In genomic region chr10:23439452-23439919, GRCh38 we compare ENCODE assay signal across 3 cellular contexts.
TF ChIP-seq lines count a peak whose summit lies in the region.

No MANE protein-coding gene starts in this region.

TF ChIP-seq in SK-N-SH, 30 proteins besides CTCF, POLR2A, EP300 and RAD21:
- no peak for TF ChIP-seq REST (IDR thresholded peaks at IDR 0.05; ENCODE audit: low read depth, low read length)
- TF ChIP-seq RFX5 (IDR thresholded peaks at IDR 0.05; ENCODE audit: low read length): no peak
- TF ChIP-seq CHD2 (IDR thresholded peaks at IDR 0.05; ENCODE audit: low read length, partially characterized antibody): no peak
- no peak for TF ChIP-seq GATA2 (CRISPR knock-in tag; IDR thresholded peaks at IDR 0.05)
- TF ChIP-seq FOXJ3 (CRISPR knock-in tag; IDR thresholded peaks at IDR 0.05): no peak
- TF ChIP-seq SMC3 (IDR thresholded peaks at IDR 0.05; ENCODE audit: low read depth, low read length): no peak

TF ChIP-seq in SK-N-SH treated with all-trans-retinoic acid at 6 μM for 48 hours, 23 proteins besides CTCF, POLR2A, EP300 and RAD21 (continued from another document):
- TF ChIP-seq, protein P1, sequence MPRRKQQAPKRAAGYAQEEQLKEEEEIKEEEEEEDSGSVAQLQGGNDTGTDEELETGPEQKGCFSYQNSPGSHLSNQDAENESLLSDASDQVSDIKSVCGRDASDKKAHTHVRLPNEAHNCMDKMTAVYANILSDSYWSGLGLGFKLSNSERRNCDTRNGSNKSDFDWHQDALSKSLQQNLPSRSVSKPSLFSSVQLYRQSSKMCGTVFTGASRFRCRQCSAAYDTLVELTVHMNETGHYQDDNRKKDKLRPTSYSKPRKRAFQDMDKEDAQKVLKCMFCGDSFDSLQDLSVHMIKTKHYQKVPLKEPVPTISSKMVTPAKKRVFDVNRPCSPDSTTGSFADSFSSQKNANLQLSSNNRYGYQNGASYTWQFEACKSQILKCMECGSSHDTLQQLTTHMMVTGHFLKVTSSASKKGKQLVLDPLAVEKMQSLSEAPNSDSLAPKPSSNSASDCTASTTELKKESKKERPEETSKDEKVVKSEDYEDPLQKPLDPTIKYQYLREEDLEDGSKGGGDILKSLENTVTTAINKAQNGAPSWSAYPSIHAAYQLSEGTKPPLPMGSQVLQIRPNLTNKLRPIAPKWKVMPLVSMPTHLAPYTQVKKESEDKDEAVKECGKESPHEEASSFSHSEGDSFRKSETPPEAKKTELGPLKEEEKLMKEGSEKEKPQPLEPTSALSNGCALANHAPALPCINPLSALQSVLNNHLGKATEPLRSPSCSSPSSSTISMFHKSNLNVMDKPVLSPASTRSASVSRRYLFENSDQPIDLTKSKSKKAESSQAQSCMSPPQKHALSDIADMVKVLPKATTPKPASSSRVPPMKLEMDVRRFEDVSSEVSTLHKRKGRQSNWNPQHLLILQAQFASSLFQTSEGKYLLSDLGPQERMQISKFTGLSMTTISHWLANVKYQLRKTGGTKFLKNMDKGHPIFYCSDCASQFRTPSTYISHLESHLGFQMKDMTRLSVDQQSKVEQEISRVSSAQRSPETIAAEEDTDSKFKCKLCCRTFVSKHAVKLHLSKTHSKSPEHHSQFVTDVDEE (CRISPR knock-in tag; IDR thresholded peaks at IDR 0.05): no peak
- TF ChIP-seq CSDC2 (CRISPR knock-in tag; IDR thresholded peaks at IDR 0.05) (no peak), ZFP30 (CRISPR knock-in tag; IDR thresholded peaks at IDR 0.05) (no peak), GLIS3 (CRISPR knock-in tag; IDR thresholded peaks at IDR 0.05) (no peak), ZC3H10 (CRISPR knock-in tag; IDR thresholded peaks at IDR 0.05) (no peak)
- TF ChIP-seq, protein P2, sequence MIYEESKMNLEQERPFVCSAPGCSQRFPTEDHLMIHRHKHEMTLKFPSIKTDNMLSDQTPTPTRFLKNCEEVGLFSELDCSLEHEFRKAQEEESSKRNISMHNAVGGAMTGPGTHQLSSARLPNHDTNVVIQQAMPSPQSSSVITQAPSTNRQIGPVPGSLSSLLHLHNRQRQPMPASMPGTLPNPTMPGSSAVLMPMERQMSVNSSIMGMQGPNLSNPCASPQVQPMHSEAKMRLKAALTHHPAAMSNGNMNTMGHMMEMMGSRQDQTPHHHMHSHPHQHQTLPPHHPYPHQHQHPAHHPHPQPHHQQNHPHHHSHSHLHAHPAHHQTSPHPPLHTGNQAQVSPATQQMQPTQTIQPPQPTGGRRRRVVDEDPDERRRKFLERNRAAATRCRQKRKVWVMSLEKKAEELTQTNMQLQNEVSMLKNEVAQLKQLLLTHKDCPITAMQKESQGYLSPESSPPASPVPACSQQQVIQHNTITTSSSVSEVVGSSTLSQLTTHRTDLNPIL (CRISPR knock-in tag; IDR thresholded peaks at IDR 0.05; ENCODE audit: low read depth): no peak

TF ChIP-seq in neural cell, 6 proteins besides CTCF, POLR2A, EP300 and RAD21 (continued from another document):
- no peak for TF ChIP-seq MXI1 (conservative IDR thresholded peaks at IDR 0.05; ENCODE audit: poor library complexity, severe bottlenecking)
